21 cellular contexts compared by ENCODE assay signal in the genomic region with DNA sequence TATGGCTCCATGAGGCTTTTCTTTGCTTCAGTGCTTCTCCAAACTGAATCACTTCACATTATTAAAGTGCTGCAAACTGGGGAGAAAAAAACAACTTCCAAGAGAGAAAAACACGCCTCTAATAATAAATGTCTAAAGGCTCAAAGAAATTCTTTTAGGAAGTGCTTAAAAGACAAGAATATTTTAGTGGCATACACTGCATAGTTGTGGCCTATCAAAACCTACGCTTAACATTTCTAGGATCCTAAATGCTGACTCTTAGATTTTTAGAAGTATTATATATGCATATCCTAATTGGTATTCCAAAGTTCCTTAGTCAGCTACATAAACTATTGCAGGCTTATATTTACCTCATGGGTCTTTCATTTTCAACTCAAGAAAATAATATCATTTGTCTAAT.
DNase-seq lines count a peak whose midpoint lies in the region; FAIRE-seq and TF ChIP-seq lines count a peak whose summit lies in the region.
"Had no signal": no experiment of that assay in that cellular context is flagged by ENCODE, and none has a peak within 500 bp of the region (broad histone marks: within the 10 kb centered on the region; RNA-seq: fewer than 3 reads in every experiment).

No MANE protein-coding gene starts in this region.

- H3K4me2 ChIP-seq in neuronal stem cell (ENCODE audit: insufficient read depth, low read length, poor library complexity, severe bottlenecking), result no peak overlapping the region
- H3K4me2 ChIP-seq: BLaER1 treated with 17β-estradiol and CSF1 and Interleukin-3, amounts not matched to agents 10 nM and 100 nM; PC-9 had no signal

- FAIRE-seq in GM12892 (lab: Jason Lieb, UNC), result no peak
- FAIRE-seq: GM18507, H1 had no signal

- TF ChIP-seq CTCF in AG10803 (conservative IDR thresholded peaks at IDR 0.05; ENCODE audit: low read length) (no peak), dorsolateral prefrontal cortex (IDR thresholded peaks at IDR 0.05 in 54 of 56, conservative IDR thresholded peaks at IDR 0.05 in 2 of 56; ENCODE audit: low read depth in 1 of 56, partially characterized antibody in 56 of 56) (no peak)

- H3K14ac ChIP-seq in neuronal stem cell (ENCODE audit: low read length), result no peak overlapping the region

- H3K18ac ChIP-seq in neuronal stem cell (ENCODE audit: low read length), result no peak overlapping the region

- H2BK5ac ChIP-seq in neuronal stem cell (ENCODE audit: low read length), result no peak overlapping the region

- intact Hi-C loops in dorsolateral prefrontal cortex (cut with DNase I), result no loop called here

- no CpG with 5 or more reads among the region's 2 CpGs for WGBS in neuronal stem cell (ENCODE audit: extremely low coverage in 2 of 2, insufficient read length in 2 of 2, insufficient replicate concordance in 1 of 2), 2 donors

- no peak overlapping the region for H2BK15ac ChIP-seq in neuronal stem cell (ENCODE audit: low read length)

- no peaks in the 10 kb centered on the region for H3K27me3 ChIP-seq in dorsolateral prefrontal cortex
- no peaks in the 10 kb centered on the region for H3K27me3 ChIP-seq in neuronal stem cell (ENCODE audit: control insufficient read depth in 3 of 3, insufficient read depth in 3 of 3, low read depth in 1 of 3, low read length in 3 of 3)
- H3K27me3 ChIP-seq: BLaER1 treated with 17β-estradiol and CSF1 and Interleukin-3, amounts not matched to agents 10 nM and 100 nM had no signal

- no peak for TF ChIP-seq POLR2A in GM12892 (IDR thresholded peaks at IDR 0.05; ENCODE audit: low read depth, low read length)

- no peak overlapping the region for H4K8ac ChIP-seq in neuronal stem cell (ENCODE audit: low read depth, low read length)

- H3K9me3 ChIP-seq in SK-N-MC (ENCODE audit: low read depth, low read length) (no peaks in the 10 kb centered on the region; the same call in 1 of the 2 replicates), neuronal stem cell (replicated peaks in 1 of 2; ENCODE audit: control insufficient read depth in 2 of 2, insufficient read depth in 1 of 2, low read depth in 1 of 2, low read length in 2 of 2) (no peaks in the 10 kb centered on the region)
- H3K9me3 ChIP-seq: BLaER1 treated with 17β-estradiol and CSF1 and Interleukin-3, amounts not matched to agents 10 nM and 100 nM; Caco-2 had no signal

- in situ Hi-C loops in G401 (cut with HindIII; ENCODE audit: low sequenced_read_pairs), result no loop called here

- H3K4me1 ChIP-seq in neuronal stem cell (ENCODE audit: control insufficient read depth in 2 of 2, insufficient read depth in 1 of 2, low read depth in 1 of 2, low read length in 2 of 2), result no peaks in the 10 kb centered on the region
- H3K4me1 ChIP-seq: BLaER1 treated with 17β-estradiol and CSF1 and Interleukin-3, amounts not matched to agents 10 nM and 100 nM; Caco-2 had no signal

- peak overlapping the region; percentile 41 for H2AFZ ChIP-seq in neuronal stem cell (ENCODE audit: low read length)
- H2AFZ ChIP-seq: PC-9 had no signal

- no peak overlapping the region for H4K91ac ChIP-seq in neuronal stem cell (ENCODE audit: low read depth, low read length, poor library complexity)

- no peaks in the 10 kb centered on the region for H3K79me1 ChIP-seq in neuronal stem cell (ENCODE audit: low read depth, low read length)

- no peak overlapping the region for H2AK5ac ChIP-seq in neuronal stem cell (ENCODE audit: low read depth, low read length)

- DNase-seq in AG10803 (ENCODE audit: low read depth) (peak; percentile 1), SK-N-MC (ENCODE audit: low read depth, low spot score) (peak; percentile 97), dorsolateral prefrontal cortex (no peak), neuronal stem cell (ENCODE audit: low spot score) (no peak), GM12892 (ENCODE audit: insufficient read length) (no peak), DMS 273 (lab: John Stamatoyannopoulos, UW; ENCODE audit: unreplicated experiment) (no peak), AG20443 (ENCODE audit: low spot score) (no peak), G401 (ENCODE audit: low spot score) (no peak)
- DNase-seq: Caco-2; CD4-positive, alpha-beta memory T cell; DND-41; Kasumi-1; NCI-H187; NCI-H510A; NCI-H748 treated with DMSO at 0.1 percent for 48 hours; PC-9; RPMI8226; SHP77 had no signal

- H3K36me3 ChIP-seq in SK-N-MC (ENCODE audit: insufficient read depth, low read length) (no peaks in the 10 kb centered on the region), neuronal stem cell (replicated peaks in 1 of 2; ENCODE audit: control insufficient read depth in 2 of 2, insufficient read depth in 2 of 2, low read length in 2 of 2) (no peaks in the 10 kb centered on the region)
- H3K36me3 ChIP-seq: BLaER1 treated with 17β-estradiol and CSF1 and Interleukin-3, amounts not matched to agents 10 nM and 100 nM had no signal

- no peak overlapping the region for H2BK120ac ChIP-seq in neuronal stem cell (ENCODE audit: low read depth, low read length)

- H3K4me3 ChIP-seq in AG10803 (ENCODE audit: low read length), result no peak overlapping the region
- H3K4me3 ChIP-seq in SK-N-MC, result peak overlapping the region; percentile 42
- H3K4me3 ChIP-seq in dorsolateral prefrontal cortex, result no peak overlapping the region
- no peak overlapping the region for H3K4me3 ChIP-seq in neuronal stem cell (ENCODE audit: low read length in 2 of 2)
- H3K4me3 ChIP-seq: BLaER1 treated with 17β-estradiol and CSF1 and Interleukin-3, amounts not matched to agents 10 nM and 100 nM; PC-9 had no signal

- H3K4ac ChIP-seq in neuronal stem cell (ENCODE audit: low read length), result no peak overlapping the region

- H2BK12ac ChIP-seq in neuronal stem cell (ENCODE audit: low read length), result no peak overlapping the region

- H3K9ac ChIP-seq in SK-N-MC (ENCODE audit: insufficient read length), result peak overlapping the region; percentile 70
- H3K9ac ChIP-seq in neuronal stem cell (ENCODE audit: low read depth, low read length, poor library complexity), result no peak overlapping the region
- H3K9ac ChIP-seq: BLaER1 treated with 17β-estradiol and CSF1 and Interleukin-3, amounts not matched to agents 10 nM and 100 nM had no signal

- H3K27ac ChIP-seq in SK-N-MC (peak overlapping the region; percentile 99), dorsolateral prefrontal cortex (peak overlapping the region in 39 of 59 donors; percentile 8 to 84 (median 49)), neuronal stem cell (replicated peaks; ENCODE audit: low read length) (no peak overlapping the region)
- H3K27ac ChIP-seq: BLaER1 treated with 17β-estradiol and CSF1 and Interleukin-3, amounts not matched to agents 10 nM and 100 nM; PC-9 had no signal

- no peak overlapping the region for H3K23ac ChIP-seq in neuronal stem cell (ENCODE audit: low read depth, low read length, poor library complexity)

Comparison
In these comparisons a context has a peak if more than half of its experiments do, and no peak if none do; other contexts are left out.
1. DNase-seq: peak in AG10803 (single experiment) and SK-N-MC (single experiment); none in dorsolateral prefrontal cortex (0 of 10), neuronal stem cell (single experiment), GM12892 (single experiment), DMS 273 (single experiment), AG20443 (single experiment) and G401 (single experiment).